9 cellular contexts compared by ENCODE assay signal in the genomic region with DNA sequence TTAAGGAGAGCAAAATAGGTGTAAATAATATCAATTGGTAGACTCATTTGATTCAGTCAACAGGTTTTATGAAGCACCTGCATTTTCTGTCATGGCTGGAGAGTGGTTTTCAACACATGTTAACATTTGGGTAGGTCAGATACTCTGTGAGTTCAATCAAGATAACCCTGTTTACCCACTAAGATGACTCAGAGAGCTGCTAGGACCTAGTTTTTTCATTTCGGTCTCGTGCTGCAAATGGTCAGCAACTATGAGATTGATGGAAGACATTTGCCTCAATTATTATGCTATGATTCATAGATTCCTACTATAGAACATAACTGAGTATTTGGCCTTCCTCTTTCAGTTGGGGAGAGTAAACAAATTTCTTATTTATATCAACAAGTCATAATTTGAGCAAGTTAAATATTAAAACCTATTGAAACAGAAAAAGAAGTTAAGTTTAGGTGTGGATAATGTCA.
DNase-seq lines count a peak whose midpoint lies in the region; ATAC-seq and TF ChIP-seq lines count a peak whose summit lies in the region.
"Had no signal": no experiment of that assay in that cellular context is flagged by ENCODE, and none has a peak within 500 bp of the region (broad histone marks: within the 10 kb centered on the region; RNA-seq: fewer than 3 reads in every experiment).

No MANE protein-coding gene starts in this region.

- CTCF ChIA-PET in PC-3 (lab: Charles Lee), result interaction anchor here (0.6 kb wide), 1 partner anchor 389 kb away, joined by 3 read pairs; no protein-coding TSS in a partner anchor

- POLR2A ChIA-PET in PC-3 (lab: Charles Lee; ENCODE audit: unreplicated experiment), result interaction anchor here (0.6 kb wide), 1 partner anchor 1182 kb away, joined by 3 read pairs; no protein-coding TSS in a partner anchor

- H3K9me3 ChIP-seq in PC-3 (ENCODE audit: low read length), result no peaks in the 10 kb centered on the region
- no peaks in the 10 kb centered on the region for H3K9me3 ChIP-seq in osteoblast (ENCODE audit: low read depth, low read length)

- no peaks in the 10 kb centered on the region for H3K79me2 ChIP-seq in PC-3 (ENCODE audit: low read length)
- no peaks in the 10 kb centered on the region for H3K79me2 ChIP-seq in osteoblast (ENCODE audit: insufficient read depth, low read length)

- H3K27ac ChIP-seq in PC-3 (ENCODE audit: low read length), result peak overlapping the region; percentile 79
- H3K27ac ChIP-seq in epithelial cell of prostate, result peak overlapping the region; percentile 79
- peak overlapping the region; percentile 84 for H3K27ac ChIP-seq in osteoblast (ENCODE audit: low read depth, low read length)

- H4K20me1 ChIP-seq in PC-3 (ENCODE audit: low read length), result no peaks in the 10 kb centered on the region
- H4K20me1 ChIP-seq in osteoblast (ENCODE audit: insufficient read depth, low read length), result no peaks in the 10 kb centered on the region

- H2AFZ ChIP-seq in PC-3 (ENCODE audit: low read length) (no peak overlapping the region), osteoblast (ENCODE audit: low read length) (no peak overlapping the region)

- ATAC-seq in PC-3 (peak; percentile 22), HG02763 (IDR thresholded peaks at IDR 0.05; ENCODE audit: unreplicated experiment) (no peak), GM19455 (IDR thresholded peaks at IDR 0.05; ENCODE audit: unreplicated experiment) (no peak), HG03095 (IDR thresholded peaks at IDR 0.05; ENCODE audit: unreplicated experiment) (no peak)
- ATAC-seq: activated T-cell treated with anti-CD3 and anti-CD28 coated beads, Interleukin-2, amount 50 U/mL, for 4 hours had no signal

- peaks cover 10% of the 10 kb centered on the region for H3F3A ChIP-seq in PC-3 (ENCODE audit: low read length, unreplicated experiment)

- DNase-seq in Daoy (ENCODE audit: low read depth), result peak; percentile 58
- DNase-seq in PC-3, result peak; percentile 79
- DNase-seq in epithelial cell of prostate (ENCODE audit: low read depth, low spot score), result peak; percentile 29
- no peak for DNase-seq in osteoblast (ENCODE audit: insufficient read length, low spot score, missing footprints)
- no peak for DNase-seq in cardiac septum (ENCODE audit: low spot score)
- DNase-seq: activated T-cell treated with anti-CD3 and anti-CD28 coated beads, Interleukin-2, amount 50 U/mL, for 4 hours had no signal

- no peak overlapping the region for H3K9ac ChIP-seq in PC-3 (ENCODE audit: low read length)

- H3K4me2 ChIP-seq in PC-3 (ENCODE audit: low read length) (peak overlapping the region; percentile 64), osteoblast (ENCODE audit: insufficient read depth, low read length) (no peak overlapping the region)

- H3K27me3 ChIP-seq in PC-3 (ENCODE audit: low read length) (no peaks in the 10 kb centered on the region), osteoblast (ENCODE audit: insufficient read depth, low read length) (no peaks in the 10 kb centered on the region)

- TF ChIP-seq CTCF in PC-3 (conservative IDR thresholded peaks at IDR 0.05; ENCODE audit: low read depth, low read length) (no peak), osteoblast (IDR thresholded peaks at IDR 0.05; ENCODE audit: extremely low read depth, low read depth, low read length) (no peak)

- H3K36me3 ChIP-seq in PC-3 (ENCODE audit: low read depth, low read length) (no peaks in the 10 kb centered on the region), osteoblast (ENCODE audit: insufficient read depth, low read length) (no peaks in the 10 kb centered on the region)

- intact Hi-C loops in PC-3 (cut with micrococcal nuclease) (loop anchor here (2.0 to 10.0 kb wide), 3 partner anchors 23 to 391 kb away; partner anchors contain the start of gene CITED2), cardiac septum (cut with DNase I) (loop anchor here (2.0 to 10.0 kb wide), 3 partner anchors 219 to 393 kb away; no protein-coding TSS in a partner anchor)

- H3K4me1 ChIP-seq in PC-3 (ENCODE audit: insufficient read depth, low read length) (peaks cover 47% of the 10 kb centered on the region), osteoblast (ENCODE audit: insufficient read depth, low read length) (peaks cover 43% of the 10 kb centered on the region)

- H3K4me3 ChIP-seq in PC-3 (ENCODE audit: low read length), result no peak overlapping the region
- H3K4me3 ChIP-seq in osteoblast (ENCODE audit: insufficient read depth, low read length), result no peak overlapping the region

- no peaks in the 10 kb centered on the region for H3K9me2 ChIP-seq in PC-3 (replicated peaks; ENCODE audit: low read length)

- BruUV-seq in PC-3 (replicated peaks; lab: Mats Ljungman, UMichigan), result no TSS peak

Comparison
In these comparisons a context has a peak if more than half of its experiments do, and no peak if none do; other contexts are left out.
1. DNase-seq: peak in Daoy (single experiment), PC-3 (single experiment) and epithelial cell of prostate (single experiment); none in osteoblast (single experiment) and cardiac septum (single experiment).
2. Peak in every context shown above with its lines, with median percentiles within 50 percentile points of each other: H3K27ac ChIP-seq.